19 cellular contexts compared by ENCODE assay signal in genomic region chr7:108417926-108418325, GRCh38.
"Had no signal": no experiment of that assay in that cellular context is flagged by ENCODE, and none has a peak within 500 bp of the region (broad histone marks: within the 10 kb centered on the region; RNA-seq: fewer than 3 reads in every experiment).

No MANE protein-coding gene starts in this region.

- H3K36me3 Mint-ChIP-seq: WTC11 had no signal

- DNase-seq: activated CD4-positive, alpha-beta T cell treated with anti-CD3 and anti-CD28 coated beads for 4 hours; activated CD8-positive, alpha-beta memory T cell treated with anti-CD3 and anti-CD28 coated beads, Interleukin-2, amount 50 U/mL, for 4 hours; activated CD8-positive, alpha-beta T cell treated with anti-CD3 and anti-CD28 coated beads for 36 hours; activated gamma-delta T cell; activated T-cell treated with anti-CD3 and anti-CD28 coated beads, Interleukin-2, amount 50 U/mL, for 72 hours; mammary epithelial cell; naive thymus-derived CD4-positive, alpha-beta T cell; stimulated activated CD4-positive, alpha-beta T cell treated with anti-CD3 and anti-CD28 coated beads, Interleukin-15, amount 100 ng/mL, for 24 hours; stimulated activated CD4-positive, alpha-beta T cell treated with anti-CD3 and anti-CD28 coated beads, Interleukin-4, amount 100 ng/mL, for 1 hour; stimulated activated naive CD8-positive, alpha-beta T cell treated with anti-CD3 and anti-CD28 coated beads, Interleukin-15, Interleukin-2, amounts not matched to agents 100 U/mL and 50 U/mL, for 24 hours; upper lobe of left lung had no signal

- H3K4me3 ChIP-seq: cardiac muscle cell, gastroesophageal sphincter, skin epidermis, upper lobe of left lung had no signal

- H3K27me3 Mint-ChIP-seq: activated naive CD8-positive, alpha-beta T cell had no signal

- H3K4me3 Mint-ChIP-seq: activated CD8-positive, alpha-beta T cell treated with anti-CD3 and anti-CD28 coated beads for 36 hours; activated naive CD8-positive, alpha-beta T cell; activated T-cell treated with anti-CD3 and anti-CD28 coated beads, Interleukin-2, amount 50 U/mL, for 72 hours; naive thymus-derived CD4-positive, alpha-beta T cell; T-helper 1 cell treated with Interleukin-12 subunit alpha and Interleukin-12 subunit beta and Interleukin-4 antibody, amounts not matched to agents 30 μg/mL and 1 μg/mL, for 36 hours; WTC11 had no signal

- ATAC-seq: activated CD8-positive, alpha-beta T cell treated with anti-CD3 and anti-CD28 coated beads for 36 hours; activated T-cell treated with anti-CD3 and anti-CD28 coated beads, Interleukin-2, amount 50 U/mL, for 72 hours; gastroesophageal sphincter; left lobe of liver; naive thymus-derived CD4-positive, alpha-beta T cell; SK-N-SH treated with all-trans-retinoic acid at 6 μM for 48 hours; stimulated activated naive CD8-positive, alpha-beta T cell treated with anti-CD3 and anti-CD28 coated beads, Interleukin-15, Interleukin-2, amounts not matched to agents 100 U/mL and 50 U/mL, for 24 hours; WTC11 had no signal

- H3K27ac Mint-ChIP-seq: activated CD8-positive, alpha-beta T cell treated with anti-CD3 and anti-CD28 coated beads for 36 hours; activated naive CD8-positive, alpha-beta T cell; activated T-cell treated with anti-CD3 and anti-CD28 coated beads, Interleukin-2, amount 50 U/mL, for 72 hours; naive thymus-derived CD4-positive, alpha-beta T cell; T-helper 1 cell treated with Interleukin-12 subunit alpha and Interleukin-12 subunit beta and Interleukin-4 antibody, amounts not matched to agents 30 μg/mL and 1 μg/mL, for 36 hours; WTC11 had no signal

- H3K9me3 Mint-ChIP-seq: T-helper 1 cell treated with Interleukin-12 subunit alpha and Interleukin-12 subunit beta and Interleukin-4 antibody, amounts not matched to agents 30 μg/mL and 1 μg/mL, for 36 hours; WTC11 had no signal
